Comparison of ENCODE assay signal across 32 cellular contexts in genomic region chr7:89017676-89018075, GRCh38.
A peak's percentile ranks its signal among the peaks of the same experiment; 100 is the strongest.
DNase-seq lines count a peak whose midpoint lies in the region; ATAC-seq, FAIRE-seq and TF ChIP-seq lines count a peak whose summit lies in the region.
"Had no signal": no experiment of that assay in that cellular context is flagged by ENCODE, and none has a peak within 500 bp of the region (broad histone marks: within the 10 kb centered on the region; RNA-seq: fewer than 3 reads in every experiment).

No MANE protein-coding gene starts in this region.

- TF ChIP-seq POLR2A in HepG2 (IDR thresholded peaks at IDR 0.05; ENCODE audit: insufficient read depth in 1 of 2, low read depth in 2 of 2, low read length in 2 of 2) (no peak), right lobe of liver (IDR thresholded peaks at IDR 0.05) (no peak), A549 (IDR thresholded peaks at IDR 0.05; ENCODE audit: low read length) (no peak), K562 (conservative IDR thresholded peaks at IDR 0.05) (no peak)

- CTCF ChIA-PET in HepG2 (lab: Yijun Ruan, JAX; ENCODE audit: low intra/inter-chr PET ratio, low total read pairs) (no interaction called here), A549 (lab: Yijun Ruan, JAX) (no interaction called here), K562 (lab: Yijun Ruan, JAX; ENCODE audit: low intra/inter-chr PET ratio) (no interaction called here)

- TF ChIP-seq RAD21 in HepG2 (CRISPR knock-in tag; IDR thresholded peaks at IDR 0.05) (no peak), A549 (conservative IDR thresholded peaks at IDR 0.05 in 1 of 2, IDR thresholded peaks at IDR 0.05 in 1 of 2) (no peak), K562 (CRISPR knock-in tag; conservative IDR thresholded peaks at IDR 0.05 in 1 of 2, IDR thresholded peaks at IDR 0.05 in 1 of 2) (no peak)

- TF ChIP-seq EP300 in HepG2 (IDR thresholded peaks at IDR 0.05; ENCODE audit: low read depth in 2 of 2, low read length in 2 of 2) (no peak), HepG2 (CRISPR knock-in tag; IDR thresholded peaks at IDR 0.05; ENCODE audit: borderline replicate concordance) (no peak), A549 (IDR thresholded peaks at IDR 0.05) (no peak), K562 (IDR thresholded peaks at IDR 0.05; ENCODE audit: low read length) (no peak)

- no peak for TF ChIP-seq CTCF in HepG2 (CRISPR knock-in tag; IDR thresholded peaks at IDR 0.05)
- TF ChIP-seq CTCF in right lobe of liver (IDR thresholded peaks at IDR 0.05): no peak
- no peak for TF ChIP-seq CTCF in A549 (IDR thresholded peaks at IDR 0.05)
- no peak for TF ChIP-seq CTCF in K562 (IDR thresholded peaks at IDR 0.05 in 2 of 3, conservative IDR thresholded peaks at IDR 0.05 in 1 of 3; ENCODE audit: insufficient read depth in 2 of 3, low read depth in 1 of 3, low read length in 3 of 3)
- no peak for TF ChIP-seq CTCF in right atrium auricular region (IDR thresholded peaks at IDR 0.05)

- FAIRE-seq in HepG2 (lab: Jason Lieb, UNC) (no peak), A549 (lab: Jason Lieb, UNC) (no peak), K562 (lab: Jason Lieb, UNC) (no peak)
- FAIRE-seq: A204.1, D721Med had no signal

- H3K36me3 ChIP-seq in HepG2 (replicated peaks in 1 of 2; ENCODE audit: control insufficient read depth in 1 of 2, insufficient read depth in 2 of 2, low read length in 2 of 2): no peaks in the 10 kb centered on the region
- no peaks in the 10 kb centered on the region for H3K36me3 ChIP-seq in right lobe of liver
- no peaks in the 10 kb centered on the region for H3K36me3 ChIP-seq in K562 (ENCODE audit: control insufficient read depth, insufficient read depth, low read length)
- H3K36me3 ChIP-seq in right atrium auricular region: no peaks in the 10 kb centered on the region
- H3K36me3 ChIP-seq: BE2C; BLaER1; BLaER1 treated with 17β-estradiol and CSF1 and Interleukin-3, amounts not matched to agents 10 nM and 100 nM had no signal

- 5% methylated on average over 1 of the region's 1 CpG for WGBS in HepG2 (ENCODE audit: low lambda C conversion rate)
- WGBS in right lobe of liver (ENCODE audit: insufficient coverage, low coverage, low lambda C conversion rate, missing lambda C conversion rate): 18% methylated on average over 1 of the region's 1 CpG
- whole genome bisulfite sequencing in A549 (ENCODE audit: missing lambda C conversion rate): 0% methylated on average over 1 of the region's 1 CpG
- 0% methylated on average over 1 of the region's 1 CpG for WGBS in K562 (ENCODE audit: insufficient coverage, low coverage, missing lambda C conversion rate)

- H3K4me3 ChIP-seq in HepG2 (replicated peaks in 1 of 3; ENCODE audit: insufficient read depth in 1 of 3, low read depth in 2 of 3, low read length in 3 of 3): no peak overlapping the region
- no peak overlapping the region for H3K4me3 ChIP-seq in right lobe of liver
- H3K4me3 ChIP-seq in A549: no peak overlapping the region
- no peak overlapping the region for H3K4me3 ChIP-seq in K562
- no peak overlapping the region for H3K4me3 ChIP-seq in right atrium auricular region
- H3K4me3 ChIP-seq: BLaER1; BLaER1 treated with 17β-estradiol and CSF1 and Interleukin-3, amounts not matched to agents 10 nM and 100 nM had no signal

- H3K4me2 ChIP-seq in HepG2 (ENCODE audit: low read depth, low read length) (no peak overlapping the region), A549 (no peak overlapping the region), K562 (ENCODE audit: insufficient read depth, low read length) (no peak overlapping the region)
- H3K4me2 ChIP-seq: BLaER1 had no signal

- H3K4me1 ChIP-seq in HepG2 (ENCODE audit: insufficient read depth, low read length) (no peaks in the 10 kb centered on the region), right lobe of liver (no peaks in the 10 kb centered on the region), A549 (no peaks in the 10 kb centered on the region), K562 (replicated peaks in 1 of 2; ENCODE audit: control insufficient read depth in 2 of 2, insufficient read depth in 2 of 2, low read length in 2 of 2) (no peaks in the 10 kb centered on the region), right atrium auricular region (no peaks in the 10 kb centered on the region)
- H3K4me1 ChIP-seq: BE2C, BLaER1, Caco-2 had no signal

- H4K20me1 ChIP-seq in HepG2 (ENCODE audit: insufficient read depth, low read length) (no peaks in the 10 kb centered on the region), K562 (replicated peaks; ENCODE audit: control insufficient read depth, insufficient read depth, low read length) (no peaks in the 10 kb centered on the region)
- H4K20me1 ChIP-seq: BLaER1; BLaER1 treated with 17β-estradiol and CSF1 and Interleukin-3, amounts not matched to agents 10 nM and 100 nM had no signal

- ATAC-seq in HepG2: no peak
- ATAC-seq in right lobe of liver: no peak
- ATAC-seq in A549: no peak
- ATAC-seq in K562: no peak
- ATAC-seq: CD8-positive, alpha-beta T cell had no signal

- H2AFZ ChIP-seq in HepG2 (ENCODE audit: low read length) (no peak overlapping the region), K562 (ENCODE audit: low read depth, low read length) (no peak overlapping the region)

- H3K27me3 ChIP-seq in HepG2 (ENCODE audit: control insufficient read depth in 1 of 2, insufficient read depth in 2 of 2, low read length in 2 of 2) (no peaks in the 10 kb centered on the region; a peak in 1 of 5 replicates), right lobe of liver (no peaks in the 10 kb centered on the region), K562 (ENCODE audit: control insufficient read depth in 2 of 2, insufficient read depth in 2 of 2, low read length in 2 of 2) (no peaks in the 10 kb centered on the region; a peak in 1 of 5 replicates), right atrium auricular region (no peaks in the 10 kb centered on the region)
- H3K27me3 ChIP-seq: BE2C; BLaER1; BLaER1 treated with 17β-estradiol and CSF1 and Interleukin-3, amounts not matched to agents 10 nM and 100 nM had no signal

- H3K9me3 ChIP-seq in HepG2 (ENCODE audit: low read length): peaks cover 15% of the 10 kb centered on the region; the same call in 1 of the 2 replicates
- no peaks in the 10 kb centered on the region for H3K9me3 ChIP-seq in right lobe of liver
- no peaks in the 10 kb centered on the region; the same call in 2 of the 3 replicates for H3K9me3 ChIP-seq in A549
- H3K9me3 ChIP-seq in K562 (replicated peaks; ENCODE audit: control insufficient read depth, insufficient read depth, low read depth, low read length): no peaks in the 10 kb centered on the region; the same call in 1 of the 2 replicates
- no peaks in the 10 kb centered on the region for H3K9me3 ChIP-seq in right atrium auricular region
- H3K9me3 ChIP-seq: BE2C, BLaER1, Caco-2 had no signal

- intact Hi-C loops in HepG2 (cut with micrococcal nuclease; ENCODE audit: unreplicated experiment) (no loop called here), right lobe of liver (cut with DNase I) (no loop called here), K562 (cut with micrococcal nuclease) (no loop called here)

- H3K79me2 ChIP-seq in HepG2 (ENCODE audit: insufficient read depth, low read length) (no peaks in the 10 kb centered on the region), K562 (ENCODE audit: control insufficient read depth, insufficient read depth, low read length) (no peaks in the 10 kb centered on the region)

- in situ Hi-C loops in HepG2 (cut with HindIII; ENCODE audit: extremely low pct_ligation_motif_present, low pct_unique_long_range_greater_than_20kb) (no loop called here), K562 (cut with MboI) (no loop called here)

- DNase-seq in HepG2 (ENCODE audit: low spot score) (no peak), right lobe of liver (no peak), A549 (ENCODE audit: low read depth in 1 of 2, low spot score in 1 of 2) (no peak), K562 (ENCODE audit: extremely low read depth in 1 of 4, low spot score in 3 of 4) (no peak), kidney tubule cell (ENCODE audit: low spot score) (no peak), right atrium auricular region (ENCODE audit: low spot score) (no peak)
- DNase-seq: 8988T; ACHN; AML-193; BE2C; C1 segment of cervical spinal cord; Caco-2; Calu3; CD4-positive, alpha-beta memory T cell; CD4-positive, alpha-beta T cell; CD4-positive, CD25-positive, alpha-beta regulatory T cell; CD8-positive, alpha-beta memory T cell; CD8-positive, alpha-beta T cell; COR-L47; DMS 273 treated with DMSO at 0.1 percent for 48 hours; DMS153; DMS53; DMS79; DMS79 treated with DMSO at 0.1 percent for 48 hours; DND-41; EL had no signal

- H3K27ac ChIP-seq in HepG2 (ENCODE audit: extremely low read length, insufficient read depth, low read length) (no peak overlapping the region), right lobe of liver (no peak overlapping the region), A549 (no peak overlapping the region), K562 (ENCODE audit: extremely low read depth, low read depth, low read length) (no peak overlapping the region), right atrium auricular region (no peak overlapping the region)
- H3K27ac ChIP-seq: 22Rv1; BLaER1; BLaER1 treated with 17β-estradiol and CSF1 and Interleukin-3, amounts not matched to agents 10 nM and 100 nM; C4-2B had no signal

- BruUV-seq in HepG2 (replicated peaks; lab: Mats Ljungman, UMichigan) (no TSS peak), K562 (replicated peaks; lab: Mats Ljungman, UMichigan) (no TSS peak)

- H3K9me1 ChIP-seq in K562 (ENCODE audit: control insufficient read depth, insufficient read depth, low read length): no peaks in the 10 kb centered on the region

- no peak overlapping the region for H3K9ac ChIP-seq in HepG2 (ENCODE audit: insufficient read depth, low read depth, low read length)
- H3K9ac ChIP-seq in K562 (ENCODE audit: insufficient read depth in 1 of 2, low read depth in 2 of 2, low read length in 2 of 2): no peak overlapping the region
- H3K9ac ChIP-seq: BLaER1; BLaER1 treated with 17β-estradiol and CSF1 and Interleukin-3, amounts not matched to agents 10 nM and 100 nM had no signal

- POLR2A ChIA-PET in HepG2 (lab: Yijun Ruan, JAX): no interaction called here
- POLR2A ChIA-PET in A549 (lab: Yijun Ruan, JAX): no interaction called here
- POLR2A ChIA-PET in K562 (lab: Yijun Ruan, JAX): no interaction called here

TF ChIP-seq in HepG2, 621 proteins besides CTCF, POLR2A, EP300 and RAD21 (continues in another document):
- TF ChIP-seq EHMT2 (IDR thresholded peaks at IDR 0.05; ENCODE audit: borderline replicate concordance, low read depth, low read length): no peak
- TF ChIP-seq MAFK (conservative IDR thresholded peaks at IDR 0.05 in 1 of 2, IDR thresholded peaks at IDR 0.05 in 1 of 2; ENCODE audit: low read length in 2 of 2): peak in 1 of 2 experiments; percentile 56; a peak in 3 of 4 replicates
- TF ChIP-seq PHF8 (CRISPR knock-in tag; IDR thresholded peaks at IDR 0.05): no peak

TF ChIP-seq in A549, 52 proteins besides CTCF, POLR2A, EP300 and RAD21 (continues in another document):
- TF ChIP-seq MAFK (IDR thresholded peaks at IDR 0.05; ENCODE audit: partially characterized antibody) (peak; percentile 26), BHLHE40 (IDR thresholded peaks at IDR 0.05; ENCODE audit: low read depth, low read length) (no peak), EHF (CRISPR knock-in tag; IDR thresholded peaks at IDR 0.05) (no peak)

TF ChIP-seq in K562, 482 proteins besides CTCF, POLR2A, EP300 and RAD21 (continues in another document):
- TF ChIP-seq C11orf30 (IDR thresholded peaks at IDR 0.05; ENCODE audit: low read depth): peak; percentile 24; the same call in 1 of the 2 replicates
- TF ChIP-seq ZFP1 (CRISPR knock-in tag; IDR thresholded peaks at IDR 0.05): no peak

Comparison
In these comparisons a context has a peak if more than half of its experiments do, and no peak if none do; other contexts are left out.
1. Of the 241 proteins assayed by ChIP-seq in both HepG2 and K562: peak only in HepG2: MAFF; only in K562: none; in both: none; in neither: 239; mixed calls (peak in some experiments, not most) for 1.